In genomic region chr3:31081031-31081662, GRCh38 we compare ENCODE assay signal across 17 cellular contexts.
DNase-seq lines count a peak whose midpoint lies in the region; ATAC-seq, FAIRE-seq and TF ChIP-seq lines count a peak whose summit lies in the region.
"Had no signal": no experiment of that assay in that cellular context is flagged by ENCODE, and none has a peak within 500 bp of the region (broad histone marks: within the 10 kb centered on the region; RNA-seq: fewer than 3 reads in every experiment).

No MANE protein-coding gene starts in this region.

- no peaks in the 10 kb centered on the region for H3K36me3 ChIP-seq in DND-41 (ENCODE audit: insufficient read depth, low read length)
- H3K36me3 ChIP-seq in effector memory CD4-positive, alpha-beta T cell (ENCODE audit: control insufficient read depth, insufficient read depth, low read length) = no peaks in the 10 kb centered on the region
- H3K36me3 ChIP-seq: BLaER1 treated with 17β-estradiol and CSF1 and Interleukin-3, amounts not matched to agents 10 nM and 100 nM; HAP-1 had no signal

- H3K9me3 ChIP-seq in DND-41 (ENCODE audit: insufficient read depth, low read length, severe bottlenecking) = no peaks in the 10 kb centered on the region
- H3K9me3 ChIP-seq in effector memory CD4-positive, alpha-beta T cell (ENCODE audit: control insufficient read depth, low read length) = no peaks in the 10 kb centered on the region
- H3K9me3 ChIP-seq: BLaER1 treated with 17β-estradiol and CSF1 and Interleukin-3, amounts not matched to agents 10 nM and 100 nM; HAP-1 had no signal

- no peak for TF ChIP-seq CTCF in DND-41 (IDR thresholded peaks at IDR 0.05; ENCODE audit: borderline replicate concordance, extremely low read depth, low read length, poor library complexity, severe bottlenecking)

- no peak overlapping the region for H3K9ac ChIP-seq in DND-41 (ENCODE audit: low read depth, low read length)
- H3K9ac ChIP-seq: BLaER1 treated with 17β-estradiol and CSF1 and Interleukin-3, amounts not matched to agents 10 nM and 100 nM; GM23248 had no signal

- peak overlapping the region; percentile 2; the same call in 1 of the 2 replicates for H2AFZ ChIP-seq in DND-41 (ENCODE audit: low read depth, low read length)
- H2AFZ ChIP-seq: GM23248 had no signal

- H4K20me1 ChIP-seq in DND-41 (ENCODE audit: insufficient read depth, low read length) = no peaks in the 10 kb centered on the region
- H4K20me1 ChIP-seq: BLaER1 treated with 17β-estradiol and CSF1 and Interleukin-3, amounts not matched to agents 10 nM and 100 nM had no signal

- H3K4me1 ChIP-seq in DND-41 (ENCODE audit: insufficient read depth, low read length) = no peaks in the 10 kb centered on the region; the same call in 1 of the 2 replicates
- no peaks in the 10 kb centered on the region for H3K4me1 ChIP-seq in effector memory CD4-positive, alpha-beta T cell (ENCODE audit: control insufficient read depth, insufficient read depth, low read length, poor library complexity, severe bottlenecking)
- H3K4me1 ChIP-seq: BLaER1 treated with 17β-estradiol and CSF1 and Interleukin-3, amounts not matched to agents 10 nM and 100 nM had no signal

- H3K79me2 ChIP-seq in DND-41 (ENCODE audit: insufficient read depth, low read length) = no peaks in the 10 kb centered on the region

- no peak overlapping the region for H3K4me3 ChIP-seq in DND-41 (ENCODE audit: low read depth in 1 of 2, low read length in 2 of 2)
- H3K4me3 ChIP-seq in effector memory CD4-positive, alpha-beta T cell (ENCODE audit: insufficient read depth, low read depth, low read length, poor library complexity, severe bottlenecking) = no peak overlapping the region
- H3K4me3 ChIP-seq: BLaER1 treated with 17β-estradiol and CSF1 and Interleukin-3, amounts not matched to agents 10 nM and 100 nM; GM23248; HAP-1 had no signal

- FAIRE-seq in endometrium (lab: Jason Lieb, UNC) = peak; percentile 57
- FAIRE-seq: G401.6, GM12891, GM19239 had no signal

- H3K4me2 ChIP-seq in DND-41 (ENCODE audit: insufficient read depth, low read length) = no peak overlapping the region
- H3K4me2 ChIP-seq: BLaER1 treated with 17β-estradiol and CSF1 and Interleukin-3, amounts not matched to agents 10 nM and 100 nM had no signal

- ATAC-seq in DND-41 (ENCODE audit: insufficient read depth, low read depth) = no peak
- peak; percentile 66 for ATAC-seq in sciatic nerve
- ATAC-seq: CD8-positive, alpha-beta T cell had no signal

- H3K27ac ChIP-seq in DND-41 (ENCODE audit: low read length) = no peak overlapping the region
- H3K27ac ChIP-seq in effector memory CD4-positive, alpha-beta T cell (ENCODE audit: insufficient read depth, low read length, poor library complexity, severe bottlenecking) = no peak overlapping the region
- H3K27ac ChIP-seq: BLaER1 treated with 17β-estradiol and CSF1 and Interleukin-3, amounts not matched to agents 10 nM and 100 nM; GM23248 had no signal

- intact Hi-C loops in sciatic nerve (cut with DNase I) = no loop called here

- DNase-seq in DND-41 (no peak), left kidney (ENCODE audit: low read depth, low spot score) (peak; percentile 18), sciatic nerve (ENCODE audit: low spot score) (no peak), DMS 273 (lab: John Stamatoyannopoulos, UW; ENCODE audit: unreplicated experiment) (no peak)
- DNase-seq in effector memory CD4-positive, alpha-beta T cell = no peak
- no peak for DNase-seq in activated naive CD4-positive, alpha-beta T cell treated with anti-CD3 and anti-CD28 coated beads, Interleukin-2, amount 50 U/mL, for 16 hours
- DNase-seq: Calu3; CD8-positive, alpha-beta T cell; DMS 273 treated with DMSO at 0.1 percent for 48 hours; DMS53; GM23248 had no signal

- H3K27me3 ChIP-seq in DND-41 (ENCODE audit: insufficient read depth, low read length, poor library complexity) = no peaks in the 10 kb centered on the region
- no peaks in the 10 kb centered on the region for H3K27me3 ChIP-seq in effector memory CD4-positive, alpha-beta T cell (replicated peaks; ENCODE audit: control insufficient read depth, insufficient read depth, low read length, poor library complexity, severe bottlenecking)
- H3K27me3 ChIP-seq: BLaER1 treated with 17β-estradiol and CSF1 and Interleukin-3, amounts not matched to agents 10 nM and 100 nM had no signal
